Comparison of ENCODE assay signal across 8 cellular contexts in genomic region chr4:37383579-37384229, GRCh38.
DNase-seq lines count a peak whose midpoint lies in the region; ATAC-seq and TF ChIP-seq lines count a peak whose summit lies in the region.

No MANE protein-coding gene starts in this region.

- H3K27ac ChIP-seq in right atrium auricular region, result no peak overlapping the region

- DNase-seq in right atrium auricular region (ENCODE audit: low spot score), result no peak
- DNase-seq in Right ventricle myocardium inferior (ENCODE audit: missing footprints), result no peak
- DNase-seq in HEK293T (ENCODE audit: extremely low spot score), result peak; percentile 16
- peak; percentile 5 for DNase-seq in NCI-H446 treated with DMSO at 0.1 percent for 48 hours (lab: John Stamatoyannopoulos, UW)
- DNase-seq in cardiac fibroblast (ENCODE audit: low read depth in 2 of 2), result peak; percentile 40 to 54
- peak; percentile 54 for DNase-seq in midbrain (lab: John Stamatoyannopoulos, UW)
- no peak for DNase-seq in stimulated activated CD4-positive, alpha-beta T cell treated with anti-CD3 and anti-CD28 coated beads, Interleukin-1b, Interleukin-23, amount 100 ng/mL, for 48 hours

- H3K4me3 ChIP-seq in right atrium auricular region, result no peak overlapping the region
- no peak overlapping the region for H3K4me3 ChIP-seq in cardiac fibroblast (replicated peaks in 1 of 2; ENCODE audit: low read depth in 2 of 2, low read length in 2 of 2)

- intact Hi-C loops in Right ventricle myocardium inferior (cut with DNase I), result loop anchor here (10.0 kb wide), 1 partner anchor 1039 kb away; no protein-coding TSS in a partner anchor

- no peaks in the 10 kb centered on the region for H3K9me3 ChIP-seq in right atrium auricular region

- H3K36me3 ChIP-seq in right atrium auricular region, result no peaks in the 10 kb centered on the region

- no peaks in the 10 kb centered on the region for H3K27me3 ChIP-seq in right atrium auricular region

- H3K4me1 ChIP-seq in right atrium auricular region, result no peaks in the 10 kb centered on the region

- no peak for ATAC-seq in Right ventricle myocardium inferior
- no peak for ATAC-seq in HG02840 (IDR thresholded peaks at IDR 0.05; ENCODE audit: low FRiP score, unreplicated experiment)

- POLR2A ChIA-PET in HEK293T (lab: Yijun Ruan, JAX), result no interaction called here

- CTCF ChIA-PET in HEK293T (lab: Yijun Ruan, JAX), result interaction anchor here (0.7 kb wide), 1 partner anchor 70 kb away, joined by 4 read pairs; a partner anchor contains a TSS

- TF ChIP-seq CTCF in right atrium auricular region (IDR thresholded peaks at IDR 0.05) (peak; percentile 19 to 68), cardiac fibroblast (IDR thresholded peaks at IDR 0.05; ENCODE audit: low read depth, low read length) (peak; percentile 57)

TF ChIP-seq in HEK293T, 16 proteins besides CTCF, POLR2A, EP300 and RAD21:
- no peak for TF ChIP-seq PKNOX1 (IDR thresholded peaks at IDR 0.05)
- no peak for TF ChIP-seq FOXA1 (IDR thresholded peaks at IDR 0.05)
- TF ChIP-seq ARNT (IDR thresholded peaks at IDR 0.05), result no peak
- no peak for TF ChIP-seq LEF1 (IDR thresholded peaks at IDR 0.05; ENCODE audit: borderline replicate concordance)
- no peak for TF ChIP-seq L3MBTL2 (conservative IDR thresholded peaks at IDR 0.05)
- no peak for TF ChIP-seq TARDBP (IDR thresholded peaks at IDR 0.05)
- TF ChIP-seq NFRKB (IDR thresholded peaks at IDR 0.05), result no peak

Comparison
In these comparisons a context has a peak if more than half of its experiments do, and no peak if none do; other contexts are left out.
1. DNase-seq: peak in HEK293T (single experiment), NCI-H446 treated with DMSO at 0.1 percent for 48 hours (single experiment), cardiac fibroblast (2 of 2) and midbrain (single experiment); none in right atrium auricular region (single experiment), Right ventricle myocardium inferior (single experiment) and stimulated activated CD4-positive, alpha-beta T cell treated with anti-CD3 and anti-CD28 coated beads, Interleukin-1b, Interleukin-23, amount 100 ng/mL, for 48 hours (single experiment).